Comparison of ENCODE assay signal across 18 cellular contexts in genomic region chr9:81540142-81540701, GRCh38.
DNase-seq lines count a peak whose midpoint lies in the region; ATAC-seq and TF ChIP-seq lines count a peak whose summit lies in the region.
"Had no signal": no experiment of that assay in that cellular context is flagged by ENCODE, and none has a peak within 500 bp of the region (broad histone marks: within the 10 kb centered on the region; RNA-seq: fewer than 3 reads in every experiment).

No MANE protein-coding gene starts in this region.

- H2AFZ ChIP-seq in mesenchymal stem cell (ENCODE audit: low read depth, low read length), result no peak overlapping the region

- no peak overlapping the region for H2BK5ac ChIP-seq in mesenchymal stem cell (ENCODE audit: low read depth, low read length, poor library complexity, severe bottlenecking)

- H3K4ac ChIP-seq in mesenchymal stem cell (ENCODE audit: low read depth in 1 of 2, low read length in 2 of 2), result peak overlapping the region in 1 of 2 experiments; percentile 93

- peak; percentile 57 for ATAC-seq in stimulated activated memory B cell treated with anti-CD40 and anti-IgM and Interleukin-4, amounts not matched to agents 10 μg/mL and 1 μg/mL and 100 μg/mL, for 72 hours
- no peak for ATAC-seq in GM21390 (IDR thresholded peaks at IDR 0.05; ENCODE audit: unreplicated experiment)
- ATAC-seq: HCT116, K562, Panc1 had no signal

- peaks cover 22% of the 10 kb centered on the region for H3K4me1 Mint-ChIP-seq in progenitor cell of endocrine pancreas (ENCODE audit: low read depth)
- peaks cover 6% of the 10 kb centered on the region for H3K4me1 Mint-ChIP-seq in stimulated activated memory B cell treated with anti-CD40 and anti-IgM and Interleukin-4, amounts not matched to agents 10 μg/mL and 1 μg/mL and 100 μg/mL, for 72 hours
- H3K4me1 Mint-ChIP-seq: CD4-positive, alpha-beta memory T cell had no signal

- H3K27ac Mint-ChIP-seq in progenitor cell of endocrine pancreas, result peak overlapping the region; percentile 43
- H3K27ac Mint-ChIP-seq in stimulated activated memory B cell treated with anti-CD40 and anti-IgM and Interleukin-4, amounts not matched to agents 10 μg/mL and 1 μg/mL and 100 μg/mL, for 72 hours, result peak overlapping the region; percentile 13
- H3K27ac Mint-ChIP-seq: CD4-positive, alpha-beta memory T cell had no signal

- H2AK5ac ChIP-seq in mesenchymal stem cell (ENCODE audit: low read length, severe bottlenecking), result peak overlapping the region; percentile 12

- CTCF ChIA-PET in HEK293T (lab: Yijun Ruan, JAX), result no interaction called here

- POLR2A ChIA-PET in HEK293T (lab: Yijun Ruan, JAX), result no interaction called here

- peaks cover 0 to 6% of the 10 kb centered on the region in 2 experiments for H3K27me3 ChIP-seq in mesenchymal stem cell (ENCODE audit: control insufficient read depth in 1 of 2, insufficient read depth in 1 of 2, low read length in 2 of 2)

- H3K4me2 ChIP-seq in mesenchymal stem cell (ENCODE audit: low read length, poor library complexity, severe bottlenecking), result no peak overlapping the region

- no peak overlapping the region for H2BK15ac ChIP-seq in mesenchymal stem cell (ENCODE audit: low read depth, poor library complexity, severe bottlenecking)

- H3K23ac ChIP-seq in mesenchymal stem cell (ENCODE audit: low read length in 2 of 2), result no peak overlapping the region

- H2BK120ac ChIP-seq in mesenchymal stem cell (ENCODE audit: low read depth, low read length), result no peak overlapping the region

- no peak overlapping the region for H4K91ac ChIP-seq in mesenchymal stem cell (ENCODE audit: low read length)

- peaks cover 6% of the 10 kb centered on the region for H3K27me3 Mint-ChIP-seq in progenitor cell of endocrine pancreas
- H3K27me3 Mint-ChIP-seq in stimulated activated memory B cell treated with anti-CD40 and anti-IgM and Interleukin-4, amounts not matched to agents 10 μg/mL and 1 μg/mL and 100 μg/mL, for 72 hours, result no peaks in the 10 kb centered on the region
- H3K27me3 Mint-ChIP-seq: CD4-positive, alpha-beta memory T cell had no signal

- H3K14ac ChIP-seq in mesenchymal stem cell (ENCODE audit: low read length in 2 of 2), result peak overlapping the region in 1 of 2 experiments; percentile 22

- peak overlapping the region in 1 of 2 experiments; percentile 84 for H3K18ac ChIP-seq in mesenchymal stem cell (ENCODE audit: low read depth in 1 of 2, low read length in 2 of 2)

- peaks cover 12% of the 10 kb centered on the region for H3K4me1 ChIP-seq in mesenchymal stem cell (ENCODE audit: control insufficient read depth, insufficient read depth, low read depth, low read length)

- no peaks in the 10 kb centered on the region for H3K79me1 ChIP-seq in mesenchymal stem cell (replicated peaks; ENCODE audit: low read length, poor library complexity, severe bottlenecking)

- H2BK12ac ChIP-seq in mesenchymal stem cell (ENCODE audit: low read length in 2 of 2), result peak overlapping the region in 1 of 2 experiments; percentile 96

- no peaks in the 10 kb centered on the region for H3K9me3 Mint-ChIP-seq in progenitor cell of endocrine pancreas (ENCODE audit: low read depth)
- no peaks in the 10 kb centered on the region for H3K9me3 Mint-ChIP-seq in stimulated activated memory B cell treated with anti-CD40 and anti-IgM and Interleukin-4, amounts not matched to agents 10 μg/mL and 1 μg/mL and 100 μg/mL, for 72 hours

- no peak for DNase-seq in HEK293T (ENCODE audit: extremely low spot score)
- DNase-seq in mesenchymal stem cell, result no peak
- no peak for DNase-seq in progenitor cell of endocrine pancreas (ENCODE audit: low spot score, unreplicated experiment)
- no peak for DNase-seq in NCI-H524 (lab: John Stamatoyannopoulos, UW)
- no peak for DNase-seq in D341Med (ENCODE audit: low spot score)
- DNase-seq: C1 segment of cervical spinal cord; CD4-positive, alpha-beta memory T cell; COR-L47; Kasumi-1; NCI-H2029; NCI-H446 treated with DMSO at 0.1 percent for 48 hours; NCI-H526 treated with DMSO at 0.1 percent for 48 hours had no signal

- no peak overlapping the region for H3K9ac ChIP-seq in mesenchymal stem cell (ENCODE audit: low read length)

- no peak overlapping the region for H3K4me3 Mint-ChIP-seq in progenitor cell of endocrine pancreas (ENCODE audit: low read depth)
- no peak overlapping the region for H3K4me3 Mint-ChIP-seq in stimulated activated memory B cell treated with anti-CD40 and anti-IgM and Interleukin-4, amounts not matched to agents 10 μg/mL and 1 μg/mL and 100 μg/mL, for 72 hours
- H3K4me3 Mint-ChIP-seq: CD4-positive, alpha-beta memory T cell had no signal

- no peaks in the 10 kb centered on the region for H3K36me3 ChIP-seq in mesenchymal stem cell (ENCODE audit: control insufficient read depth in 1 of 2, insufficient read depth in 2 of 2, low read depth in 1 of 2, low read length in 2 of 2)

- H3K9me3 ChIP-seq in mesenchymal stem cell (ENCODE audit: control insufficient read depth, low read length), result no peaks in the 10 kb centered on the region

- TF ChIP-seq CTCF in progenitor cell of endocrine pancreas (IDR thresholded peaks at IDR 0.05; ENCODE audit: unreplicated experiment), result no peak

- WGBS in mesenchymal stem cell, result 96% methylated on average over 7 of the region's 8 CpGs

- H3K27ac ChIP-seq in mesenchymal stem cell (ENCODE audit: low read length, poor library complexity, severe bottlenecking), result no peak overlapping the region
- H3K27ac ChIP-seq: RWPE1 had no signal

- H4K8ac ChIP-seq in mesenchymal stem cell (ENCODE audit: low read length), result no peak overlapping the region

- H3K4me3 ChIP-seq in mesenchymal stem cell (ENCODE audit: insufficient read depth in 1 of 2, low read depth in 1 of 2, low read length in 2 of 2), result no peak overlapping the region
- H3K4me3 ChIP-seq: K562 had no signal

- H3K36me3 Mint-ChIP-seq in progenitor cell of endocrine pancreas (ENCODE audit: insufficient read depth), result no peaks in the 10 kb centered on the region
- no peaks in the 10 kb centered on the region for H3K36me3 Mint-ChIP-seq in stimulated activated memory B cell treated with anti-CD40 and anti-IgM and Interleukin-4, amounts not matched to agents 10 μg/mL and 1 μg/mL and 100 μg/mL, for 72 hours
- H3K36me3 Mint-ChIP-seq: CD4-positive, alpha-beta memory T cell had no signal

TF ChIP-seq in HEK293T, 16 proteins besides CTCF, POLR2A, EP300 and RAD21:
- TF ChIP-seq ARNT (IDR thresholded peaks at IDR 0.05) (no peak), PKNOX1 (IDR thresholded peaks at IDR 0.05) (peak; percentile 56; the same call in 1 of the 2 replicates), TARDBP (IDR thresholded peaks at IDR 0.05) (no peak)
